In the genomic region with DNA sequence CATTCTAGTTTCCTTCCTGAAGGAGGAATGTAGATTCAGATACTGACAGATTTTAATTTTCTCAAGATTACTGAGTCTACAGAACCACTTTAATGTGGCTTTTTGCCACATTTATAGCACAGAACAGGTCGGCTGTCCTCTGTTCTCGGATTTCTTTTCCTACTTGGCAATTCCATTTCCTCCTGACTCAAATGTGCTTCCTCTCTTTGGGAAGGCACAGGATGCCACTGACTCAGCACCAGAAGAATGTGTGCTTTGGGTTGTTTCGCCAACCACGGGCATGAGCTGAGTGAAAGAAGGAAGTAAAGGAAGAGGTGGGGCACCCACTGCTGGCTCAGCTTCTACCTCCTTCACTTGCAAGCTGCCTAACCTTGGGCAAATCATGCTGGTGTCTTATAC, we compare ENCODE assay signal across 14 cellular contexts.
DNase-seq lines count a peak whose midpoint lies in the region; ATAC-seq, FAIRE-seq and TF ChIP-seq lines count a peak whose summit lies in the region.
"Had no signal": no experiment of that assay in that cellular context is flagged by ENCODE, and none has a peak within 500 bp of the region (broad histone marks: within the 10 kb centered on the region; RNA-seq: fewer than 3 reads in every experiment).

No MANE protein-coding gene starts in this region.

- WGBS in mammary epithelial cell (ENCODE audit: low coverage, missing lambda C conversion rate), result 0% methylated on average over 4 of the region's 4 CpGs
- 52 to 62% methylated on average over 4 of the region's 4 CpGs for WGBS in tibial nerve, 2 donors
- 0% methylated on average over 4 of the region's 4 CpGs for WGBS in HepG2 (ENCODE audit: low lambda C conversion rate)

- H3K4me1 ChIP-seq in MM.1S (ENCODE audit: low read length) (0 out of 2 replicates have a peak, but pooled peaks cover 12% of the 10 kb centered on the region), mammary epithelial cell (ENCODE audit: insufficient read depth, low read length) (peaks cover 25% of the 10 kb centered on the region), lower lobe of right lung (no peaks in the 10 kb centered on the region), tibial nerve (no peaks in the 10 kb centered on the region), HepG2 (ENCODE audit: insufficient read depth, low read length) (no peaks in the 10 kb centered on the region)
- H3K4me1 ChIP-seq: Caco-2, transverse colon had no signal

- no peak for TF ChIP-seq POLR2A in tibial nerve (IDR thresholded peaks at IDR 0.05)
- no peak for TF ChIP-seq POLR2A in HepG2 (IDR thresholded peaks at IDR 0.05; ENCODE audit: insufficient read depth in 1 of 2, low read depth in 2 of 2, low read length in 2 of 2)

- intact Hi-C loops in mammary epithelial cell (cut with micrococcal nuclease), result loop anchor here (2.0 to 5.0 kb wide), 2 partner anchors 52 to 139 kb away; no protein-coding TSS in a partner anchor
- intact Hi-C loops in lower lobe of right lung (cut with DNase I), result no loop called here
- intact Hi-C loops in HepG2 (cut with micrococcal nuclease; ENCODE audit: unreplicated experiment), result no loop called here

- H4K20me1 ChIP-seq in MM.1S (ENCODE audit: insufficient read depth, low read length), result no peaks in the 10 kb centered on the region
- H4K20me1 ChIP-seq in mammary epithelial cell (ENCODE audit: insufficient read depth, low read length), result no peaks in the 10 kb centered on the region
- no peaks in the 10 kb centered on the region for H4K20me1 ChIP-seq in HepG2 (ENCODE audit: insufficient read depth, low read length)

- ATAC-seq in lower lobe of right lung (peak; percentile 39 to 59), HG02623 (IDR thresholded peaks at IDR 0.05; ENCODE audit: unreplicated experiment) (no peak), HepG2 (no peak)

- BruUV-seq in mammary epithelial cell (replicated peaks; lab: Mats Ljungman, UMichigan) (no TSS peak), HepG2 (replicated peaks; lab: Mats Ljungman, UMichigan) (no TSS peak)

- in situ Hi-C loops in Caki2 (cut with HindIII; ENCODE audit: low pct_unique_long_range_greater_than_20kb, low sequenced_read_pairs), result no loop called here
- in situ Hi-C loops in mammary epithelial cell (cut with MboI; ENCODE audit: low sequenced_read_pairs in 2 of 2), result no loop called here
- in situ Hi-C loops in HepG2 (cut with HindIII; ENCODE audit: extremely low pct_ligation_motif_present, low pct_unique_long_range_greater_than_20kb), result no loop called here

- no peak overlapping the region; the same call in 1 of the 2 replicates for H3K27ac ChIP-seq in MM.1S (ENCODE audit: low read length)
- H3K27ac ChIP-seq in mammary epithelial cell (ENCODE audit: insufficient read depth, low read depth, low read length), result peak overlapping the region; percentile 25
- H3K27ac ChIP-seq in lower lobe of right lung, result no peak overlapping the region
- H3K27ac ChIP-seq in tibial nerve, result no peak overlapping the region
- no peak overlapping the region for H3K27ac ChIP-seq in HepG2 (ENCODE audit: extremely low read length, insufficient read depth, low read length)
- H3K27ac ChIP-seq: transverse colon, VCaP had no signal

- TF ChIP-seq EP300 in tibial nerve (IDR thresholded peaks at IDR 0.05) (peak in 1 of 2 donors; percentile 54), HepG2 (IDR thresholded peaks at IDR 0.05; ENCODE audit: low read depth in 2 of 2, low read length in 2 of 2) (no peak), HepG2 (CRISPR knock-in tag; IDR thresholded peaks at IDR 0.05; ENCODE audit: borderline replicate concordance) (no peak)

- H3K9me3 ChIP-seq in MM.1S (replicated peaks; ENCODE audit: insufficient read depth, low read length), result no peaks in the 10 kb centered on the region
- H3K9me3 ChIP-seq in mammary epithelial cell (replicated peaks; ENCODE audit: insufficient read depth, low read length), result no peaks in the 10 kb centered on the region
- no peaks in the 10 kb centered on the region for H3K9me3 ChIP-seq in lower lobe of right lung
- no peaks in the 10 kb centered on the region for H3K9me3 ChIP-seq in tibial nerve
- H3K9me3 ChIP-seq in HepG2 (ENCODE audit: low read length), result no peaks in the 10 kb centered on the region
- H3K9me3 ChIP-seq: Caco-2, transverse colon had no signal

- H3K4me3 ChIP-seq in MM.1S (ENCODE audit: low read length) (no peak overlapping the region), mammary epithelial cell (replicated peaks in 1 of 3; ENCODE audit: insufficient read depth in 1 of 3, low read depth in 2 of 3, low read length in 3 of 3) (no peak overlapping the region), lower lobe of right lung (no peak overlapping the region), tibial nerve (no peak overlapping the region), HepG2 (replicated peaks in 1 of 3; ENCODE audit: insufficient read depth in 1 of 3, low read depth in 2 of 3, low read length in 3 of 3) (no peak overlapping the region)
- H3K4me3 ChIP-seq: transverse colon had no signal

- no peaks in the 10 kb centered on the region for H3K9me2 ChIP-seq in MM.1S (replicated peaks; ENCODE audit: insufficient read depth, low read length)

- POLR2A ChIA-PET in HepG2 (lab: Yijun Ruan, JAX), result no interaction called here

- TF ChIP-seq RAD21 in HepG2 (CRISPR knock-in tag; IDR thresholded peaks at IDR 0.05), result no peak

- dilution Hi-C loops in mammary epithelial cell (cut with HindIII; ENCODE audit: low sequenced_read_pairs), result no loop called here

- peaks cover 9% of the 10 kb centered on the region; the same call in 1 of the 2 replicates for H3F3A ChIP-seq in MM.1S (ENCODE audit: insufficient read depth, low read length)

- CTCF ChIA-PET in mammary epithelial cell (lab: Charles Lee; ENCODE audit: low non-redundant PET), result interaction anchor here (0.8 kb wide), 1 partner anchor 56 kb away, joined by 3 read pairs; no protein-coding TSS in a partner anchor
- CTCF ChIA-PET in HepG2 (lab: Yijun Ruan, JAX; ENCODE audit: low intra/inter-chr PET ratio, low total read pairs), result no interaction called here

- no peak for FAIRE-seq in HepG2 (lab: Jason Lieb, UNC)

- TF ChIP-seq CTCF in MM.1S (IDR thresholded peaks at IDR 0.05; ENCODE audit: low read length), result no peak
- TF ChIP-seq CTCF in mammary epithelial cell (conservative IDR thresholded peaks at IDR 0.05 in 1 of 2, IDR thresholded peaks at IDR 0.05 in 1 of 2; ENCODE audit: extremely low read depth in 1 of 2, insufficient read depth in 1 of 2, low read depth in 1 of 2, low read length in 2 of 2), result peak in 1 of 2 donors; percentile 23
- TF ChIP-seq CTCF in lower lobe of right lung (IDR thresholded peaks at IDR 0.05), result no peak
- no peak for TF ChIP-seq CTCF in tibial nerve (IDR thresholded peaks at IDR 0.05)
- TF ChIP-seq CTCF in HepG2 (CRISPR knock-in tag; IDR thresholded peaks at IDR 0.05), result no peak

- H3K36me3 ChIP-seq in MM.1S (replicated peaks; ENCODE audit: insufficient read depth, low read length) (no peaks in the 10 kb centered on the region), mammary epithelial cell (ENCODE audit: insufficient read depth, low read length) (no peaks in the 10 kb centered on the region), lower lobe of right lung (no peaks in the 10 kb centered on the region), tibial nerve (no peaks in the 10 kb centered on the region), HepG2 (replicated peaks in 1 of 2; ENCODE audit: control insufficient read depth in 1 of 2, insufficient read depth in 2 of 2, low read length in 2 of 2) (no peaks in the 10 kb centered on the region)
- H3K36me3 ChIP-seq: transverse colon had no signal

- H3K4me2 ChIP-seq in MM.1S (ENCODE audit: low read depth, low read length) (peak overlapping the region; percentile 48), mammary epithelial cell (ENCODE audit: insufficient read depth, low read depth, low read length) (peak overlapping the region; percentile 34), HepG2 (ENCODE audit: low read depth, low read length) (no peak overlapping the region)

- H3K27me3 ChIP-seq in MM.1S (replicated peaks; ENCODE audit: insufficient read depth, low read length) (no peaks in the 10 kb centered on the region), mammary epithelial cell (ENCODE audit: insufficient read depth, low read length) (no peaks in the 10 kb centered on the region), lower lobe of right lung (ENCODE audit: low read depth) (no peaks in the 10 kb centered on the region), tibial nerve (no peaks in the 10 kb centered on the region), HepG2 (ENCODE audit: control insufficient read depth in 1 of 2, insufficient read depth in 2 of 2, low read length in 2 of 2) (no peaks in the 10 kb centered on the region)
- H3K27me3 ChIP-seq: transverse colon had no signal

- no peak overlapping the region for H3K9ac ChIP-seq in MM.1S (ENCODE audit: low read length)
- no peak overlapping the region for H3K9ac ChIP-seq in mammary epithelial cell (ENCODE audit: insufficient read depth, low read length)
- H3K9ac ChIP-seq in HepG2 (ENCODE audit: insufficient read depth, low read depth, low read length), result no peak overlapping the region

- DNase-seq in Caki2 (ENCODE audit: low read depth), result peak; percentile 39
- peak; percentile 65 for DNase-seq in MM.1S
- DNase-seq in mammary epithelial cell, result peak; percentile 90
- DNase-seq in lower lobe of right lung, result no peak
- no peak for DNase-seq in tibial nerve (ENCODE audit: low spot score in 2 of 2)
- no peak for DNase-seq in HepG2 (ENCODE audit: low spot score)
- no peak for DNase-seq in stimulated activated naive CD4-positive, alpha-beta T cell (lab: John Stamatoyannopoulos, UW)
- DNase-seq: Caco-2; naive B cell; NCI-H774; stimulated activated CD4-positive, alpha-beta T cell treated with anti-CD3 and anti-CD28 coated beads, Interleukin-4, amount 100 ng/mL, for 1 hour; transverse colon had no signal

- no peaks in the 10 kb centered on the region for H3K79me2 ChIP-seq in MM.1S (ENCODE audit: low read length)
- H3K79me2 ChIP-seq in mammary epithelial cell (ENCODE audit: insufficient read depth, low read length), result no peaks in the 10 kb centered on the region
- H3K79me2 ChIP-seq in HepG2 (ENCODE audit: insufficient read depth, low read length), result no peaks in the 10 kb centered on the region

- peak overlapping the region; percentile 50 for H2AFZ ChIP-seq in MM.1S (ENCODE audit: low read length)
- peak overlapping the region; percentile 46 for H2AFZ ChIP-seq in mammary epithelial cell (ENCODE audit: low read depth, low read length)
- no peak overlapping the region for H2AFZ ChIP-seq in HepG2 (ENCODE audit: low read length)

Comparison
In these comparisons a context has a peak if more than half of its experiments do, and no peak if none do; other contexts are left out.
1. DNase-seq: peak in Caki2 (single experiment), MM.1S (single experiment) and mammary epithelial cell (single experiment); none in lower lobe of right lung (single experiment), tibial nerve (0 of 2), HepG2 (single experiment) and stimulated activated naive CD4-positive, alpha-beta T cell (0 of 6).
2. ATAC-seq: peak in lower lobe of right lung (2 of 2); none in HG02623 (single experiment) and HepG2 (single experiment).